ENCODE assay signal across 1 cellular context in the genomic region with DNA sequence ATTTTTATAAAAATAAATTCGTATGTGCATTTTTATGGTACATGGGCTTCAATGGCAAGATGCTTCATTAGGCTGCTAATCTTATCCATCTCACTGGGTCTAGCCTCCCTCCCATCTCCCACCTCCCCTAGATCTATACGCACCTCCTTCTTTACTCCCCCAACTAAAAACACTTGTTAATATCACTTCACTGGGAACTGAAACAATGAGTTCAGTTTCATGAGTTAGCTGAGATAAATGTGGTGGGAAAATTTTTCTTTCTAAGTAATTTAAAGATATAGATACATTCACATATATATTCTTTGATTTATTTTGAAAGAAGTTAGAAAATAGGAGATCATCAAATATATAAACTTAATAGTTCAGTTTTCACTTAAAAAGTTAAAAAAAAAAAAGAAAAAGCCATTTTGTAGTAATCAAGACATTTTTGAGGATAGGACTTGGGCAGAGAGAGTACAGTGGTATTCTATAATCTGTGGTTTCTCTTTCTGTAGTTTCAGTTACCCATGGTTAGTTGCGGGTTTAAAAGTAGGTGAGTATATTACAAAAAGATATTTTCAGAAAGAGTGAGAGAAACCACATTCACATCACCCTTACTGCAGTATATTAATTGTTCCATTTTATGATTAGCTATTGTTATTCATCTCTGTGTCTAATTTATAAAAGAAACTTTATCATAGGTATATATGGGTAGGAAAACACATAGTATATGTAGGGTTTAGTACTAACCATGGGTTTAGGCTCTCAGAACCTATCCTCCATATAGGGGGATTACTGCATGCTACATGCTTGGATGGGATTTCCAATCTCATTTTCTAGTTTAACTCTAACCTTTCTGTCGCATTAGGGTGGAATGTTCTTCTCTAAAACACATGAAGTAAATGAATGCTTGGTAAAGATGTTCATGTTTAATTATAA.
TF ChIP-seq lines count a peak whose summit lies in the region.

No MANE protein-coding gene starts in this region.

TF ChIP-seq in GM12878, 131 proteins besides CTCF, POLR2A, EP300 and RAD21 (continued from another document):
- TF ChIP-seq, protein P1, sequence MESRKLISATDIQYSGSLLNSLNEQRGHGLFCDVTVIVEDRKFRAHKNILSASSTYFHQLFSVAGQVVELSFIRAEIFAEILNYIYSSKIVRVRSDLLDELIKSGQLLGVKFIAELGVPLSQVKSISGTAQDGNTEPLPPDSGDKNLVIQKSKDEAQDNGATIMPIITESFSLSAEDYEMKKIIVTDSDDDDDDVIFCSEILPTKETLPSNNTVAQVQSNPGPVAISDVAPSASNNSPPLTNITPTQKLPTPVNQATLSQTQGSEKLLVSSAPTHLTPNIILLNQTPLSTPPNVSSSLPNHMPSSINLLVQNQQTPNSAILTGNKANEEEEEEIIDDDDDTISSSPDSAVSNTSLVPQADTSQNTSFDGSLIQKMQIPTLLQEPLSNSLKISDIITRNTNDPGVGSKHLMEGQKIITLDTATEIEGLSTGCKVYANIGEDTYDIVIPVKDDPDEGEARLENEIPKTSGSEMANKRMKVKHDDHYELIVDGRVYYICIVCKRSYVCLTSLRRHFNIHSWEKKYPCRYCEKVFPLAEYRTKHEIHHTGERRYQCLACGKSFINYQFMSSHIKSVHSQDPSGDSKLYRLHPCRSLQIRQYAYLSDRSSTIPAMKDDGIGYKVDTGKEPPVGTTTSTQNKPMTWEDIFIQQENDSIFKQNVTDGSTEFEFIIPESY (IDR thresholded peaks at IDR 0.05): no peak
- TF ChIP-seq MEF2B (IDR thresholded peaks at IDR 0.05; ENCODE audit: partially characterized antibody, poor library complexity, severe bottlenecking) (peak; percentile 87), IRF4 (IDR thresholded peaks at IDR 0.05; ENCODE audit: low read depth, low read length) (no peak; the same call in 1 of the 2 replicates), ASH2L (IDR thresholded peaks at IDR 0.05; ENCODE audit: borderline replicate concordance, low read depth) (no peak), HCFC1 (IDR thresholded peaks at IDR 0.05; ENCODE audit: low read length) (no peak), MYC (IDR thresholded peaks at IDR 0.05; ENCODE audit: insufficient read depth, insufficient read length, insufficient replicate concordance, low read length, severe bottlenecking) (no peak), SREBF2 (IDR thresholded peaks at IDR 0.05; ENCODE audit: low read length) (no peak), TCF12 (IDR thresholded peaks at IDR 0.05; ENCODE audit: low read depth, low read length) (peak; percentile 48; the same call in 1 of the 2 replicates), ETV6 (conservative IDR thresholded peaks at IDR 0.05 in 1 of 2, IDR thresholded peaks at IDR 0.05 in 1 of 2; ENCODE audit: borderline replicate concordance in 1 of 2, low read depth in 1 of 2) (no peak), BRCA1 (IDR thresholded peaks at IDR 0.05; ENCODE audit: low read depth, low read length) (no peak), RUNX3 (IDR thresholded peaks at IDR 0.05; ENCODE audit: low read length) (peak; percentile 98), PAX8 (IDR thresholded peaks at IDR 0.05) (no peak), KDM1A (IDR thresholded peaks at IDR 0.05; ENCODE audit: borderline replicate concordance) (no peak), SMC3 (IDR thresholded peaks at IDR 0.05; ENCODE audit: borderline replicate concordance, low read length) (peak; percentile 19; the same call in 1 of the 2 replicates), POLR2AphosphoS2 (IDR thresholded peaks at IDR 0.05; ENCODE audit: low read depth, low read length) (no peak), BACH1 (IDR thresholded peaks at IDR 0.05; ENCODE audit: borderline replicate concordance) (no peak; the same call in 1 of the 2 replicates)
- TF ChIP-seq, protein P2, sequence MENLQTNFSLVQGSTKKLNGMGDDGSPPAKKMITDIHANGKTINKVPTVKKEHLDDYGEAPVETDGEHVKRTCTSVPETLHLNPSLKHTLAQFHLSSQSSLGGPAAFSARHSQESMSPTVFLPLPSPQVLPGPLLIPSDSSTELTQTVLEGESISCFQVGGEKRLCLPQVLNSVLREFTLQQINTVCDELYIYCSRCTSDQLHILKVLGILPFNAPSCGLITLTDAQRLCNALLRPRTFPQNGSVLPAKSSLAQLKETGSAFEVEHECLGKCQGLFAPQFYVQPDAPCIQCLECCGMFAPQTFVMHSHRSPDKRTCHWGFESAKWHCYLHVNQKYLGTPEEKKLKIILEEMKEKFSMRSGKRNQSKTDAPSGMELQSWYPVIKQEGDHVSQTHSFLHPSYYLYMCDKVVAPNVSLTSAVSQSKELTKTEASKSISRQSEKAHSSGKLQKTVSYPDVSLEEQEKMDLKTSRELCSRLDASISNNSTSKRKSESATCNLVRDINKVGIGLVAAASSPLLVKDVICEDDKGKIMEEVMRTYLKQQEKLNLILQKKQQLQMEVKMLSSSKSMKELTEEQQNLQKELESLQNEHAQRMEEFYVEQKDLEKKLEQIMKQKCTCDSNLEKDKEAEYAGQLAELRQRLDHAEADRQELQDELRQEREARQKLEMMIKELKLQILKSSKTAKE (IDR thresholded peaks at IDR 0.05; ENCODE audit: low read depth, poor library complexity, severe bottlenecking): peak; percentile 57
- TF ChIP-seq, protein P3, sequence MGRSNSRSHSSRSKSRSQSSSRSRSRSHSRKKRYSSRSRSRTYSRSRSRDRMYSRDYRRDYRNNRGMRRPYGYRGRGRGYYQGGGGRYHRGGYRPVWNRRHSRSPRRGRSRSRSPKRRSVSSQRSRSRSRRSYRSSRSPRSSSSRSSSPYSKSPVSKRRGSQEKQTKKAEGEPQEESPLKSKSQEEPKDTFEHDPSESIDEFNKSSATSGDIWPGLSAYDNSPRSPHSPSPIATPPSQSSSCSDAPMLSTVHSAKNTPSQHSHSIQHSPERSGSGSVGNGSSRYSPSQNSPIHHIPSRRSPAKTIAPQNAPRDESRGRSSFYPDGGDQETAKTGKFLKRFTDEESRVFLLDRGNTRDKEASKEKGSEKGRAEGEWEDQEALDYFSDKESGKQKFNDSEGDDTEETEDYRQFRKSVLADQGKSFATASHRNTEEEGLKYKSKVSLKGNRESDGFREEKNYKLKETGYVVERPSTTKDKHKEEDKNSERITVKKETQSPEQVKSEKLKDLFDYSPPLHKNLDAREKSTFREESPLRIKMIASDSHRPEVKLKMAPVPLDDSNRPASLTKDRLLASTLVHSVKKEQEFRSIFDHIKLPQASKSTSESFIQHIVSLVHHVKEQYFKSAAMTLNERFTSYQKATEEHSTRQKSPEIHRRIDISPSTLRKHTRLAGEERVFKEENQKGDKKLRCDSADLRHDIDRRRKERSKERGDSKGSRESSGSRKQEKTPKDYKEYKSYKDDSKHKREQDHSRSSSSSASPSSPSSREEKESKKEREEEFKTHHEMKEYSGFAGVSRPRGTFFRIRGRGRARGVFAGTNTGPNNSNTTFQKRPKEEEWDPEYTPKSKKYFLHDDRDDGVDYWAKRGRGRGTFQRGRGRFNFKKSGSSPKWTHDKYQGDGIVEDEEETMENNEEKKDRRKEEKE (IDR thresholded peaks at IDR 0.05): no peak
- TF ChIP-seq, protein P4, sequence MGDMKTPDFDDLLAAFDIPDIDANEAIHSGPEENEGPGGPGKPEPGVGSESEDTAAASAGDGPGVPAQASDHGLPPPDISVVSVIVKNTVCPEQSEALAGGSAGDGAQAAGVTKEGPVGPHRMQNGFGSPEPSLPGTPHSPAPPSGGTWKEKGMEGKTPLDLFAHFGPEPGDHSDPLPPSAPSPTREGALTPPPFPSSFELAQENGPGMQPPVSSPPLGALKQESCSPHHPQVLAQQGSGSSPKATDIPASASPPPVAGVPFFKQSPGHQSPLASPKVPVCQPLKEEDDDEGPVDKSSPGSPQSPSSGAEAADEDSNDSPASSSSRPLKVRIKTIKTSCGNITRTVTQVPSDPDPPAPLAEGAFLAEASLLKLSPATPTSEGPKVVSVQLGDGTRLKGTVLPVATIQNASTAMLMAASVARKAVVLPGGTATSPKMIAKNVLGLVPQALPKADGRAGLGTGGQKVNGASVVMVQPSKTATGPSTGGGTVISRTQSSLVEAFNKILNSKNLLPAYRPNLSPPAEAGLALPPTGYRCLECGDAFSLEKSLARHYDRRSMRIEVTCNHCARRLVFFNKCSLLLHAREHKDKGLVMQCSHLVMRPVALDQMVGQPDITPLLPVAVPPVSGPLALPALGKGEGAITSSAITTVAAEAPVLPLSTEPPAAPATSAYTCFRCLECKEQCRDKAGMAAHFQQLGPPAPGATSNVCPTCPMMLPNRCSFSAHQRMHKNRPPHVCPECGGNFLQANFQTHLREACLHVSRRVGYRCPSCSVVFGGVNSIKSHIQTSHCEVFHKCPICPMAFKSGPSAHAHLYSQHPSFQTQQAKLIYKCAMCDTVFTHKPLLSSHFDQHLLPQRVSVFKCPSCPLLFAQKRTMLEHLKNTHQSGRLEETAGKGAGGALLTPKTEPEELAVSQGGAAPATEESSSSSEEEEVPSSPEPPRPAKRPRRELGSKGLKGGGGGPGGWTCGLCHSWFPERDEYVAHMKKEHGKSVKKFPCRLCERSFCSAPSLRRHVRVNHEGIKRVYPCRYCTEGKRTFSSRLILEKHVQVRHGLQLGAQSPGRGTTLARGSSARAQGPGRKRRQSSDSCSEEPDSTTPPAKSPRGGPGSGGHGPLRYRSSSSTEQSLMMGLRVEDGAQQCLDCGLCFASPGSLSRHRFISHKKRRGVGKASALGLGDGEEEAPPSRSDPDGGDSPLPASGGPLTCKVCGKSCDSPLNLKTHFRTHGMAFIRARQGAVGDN (IDR thresholded peaks at IDR 0.05): no peak
- TF ChIP-seq, protein P5, sequence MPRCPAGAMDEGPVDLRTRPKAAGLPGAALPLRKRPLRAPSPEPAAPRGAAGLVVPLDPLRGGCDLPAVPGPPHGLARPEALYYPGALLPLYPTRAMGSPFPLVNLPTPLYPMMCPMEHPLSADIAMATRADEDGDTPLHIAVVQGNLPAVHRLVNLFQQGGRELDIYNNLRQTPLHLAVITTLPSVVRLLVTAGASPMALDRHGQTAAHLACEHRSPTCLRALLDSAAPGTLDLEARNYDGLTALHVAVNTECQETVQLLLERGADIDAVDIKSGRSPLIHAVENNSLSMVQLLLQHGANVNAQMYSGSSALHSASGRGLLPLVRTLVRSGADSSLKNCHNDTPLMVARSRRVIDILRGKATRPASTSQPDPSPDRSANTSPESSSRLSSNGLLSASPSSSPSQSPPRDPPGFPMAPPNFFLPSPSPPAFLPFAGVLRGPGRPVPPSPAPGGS (IDR thresholded peaks at IDR 0.05; ENCODE audit: borderline replicate concordance, insufficient read depth, low read depth, low read length, poor library complexity, severe bottlenecking): peak; percentile 80
TF ChIP-seq in GM12878: peak in this region for 43.
